Comparison of ENCODE assay signal across 19 cellular contexts in genomic region chr3:165070682-165071081, GRCh38. TPM values are rescaled to one million over a fixed set of nuclear protein-coding genes. Genes with fewer than 3 reads are reported as not detected.
"Had no signal": no experiment of that assay in that cellular context is flagged by ENCODE, and none has a peak within 500 bp of the region (broad histone marks: within the 10 kb centered on the region; RNA-seq: fewer than 3 reads in every experiment).

No MANE protein-coding gene starts in this region.

- H3K4me1 ChIP-seq: ascending aorta, colonic mucosa, pancreas, upper lobe of left lung had no signal

- DNase-seq: activated CD4-positive, alpha-beta T cell treated with anti-CD3 and anti-CD28 coated beads, Interleukin-2, amount 50 U/mL, for 4 hours; activated gamma-delta T cell; colonic mucosa; immature natural killer cell; kidney glomerular epithelial cell; mesenchymal stem cell; naive thymus-derived CD8-positive, alpha-beta T cell; pancreas; stimulated activated naive B cell treated with anti-CD40 and anti-IgM and Interleukin-4, amounts not matched to agents 10 μg/mL and 1 μg/mL and 100 μg/mL, for 72 hours; T-helper 17 cell; upper lobe of left lung; WERI-Rb-1 had no signal

- H3K36me3 ChIP-seq: ascending aorta, colonic mucosa, neutrophil, pancreas, thoracic aorta, upper lobe of left lung, WERI-Rb-1 had no signal

- H3K4me3 ChIP-seq: ascending aorta, colonic mucosa, pancreas, thoracic aorta, upper lobe of left lung had no signal

- H3K9me3 ChIP-seq: ascending aorta, colonic mucosa, neutrophil, pancreas, thoracic aorta, upper lobe of left lung had no signal

- H3K27ac ChIP-seq: ascending aorta, colonic mucosa, neutrophil, pancreas, thoracic aorta, upper lobe of left lung, WERI-Rb-1 had no signal

- H3K27me3 ChIP-seq: ascending aorta, colonic mucosa, neutrophil, upper lobe of left lung had no signal

RNA-seq across cellular contexts. Expression of gene SI, which starts 7.6 kb away (rescaled TPM):
- total RNA-seq: ascending aorta; frontal cortex; liver; naive thymus-derived CD8-positive, alpha-beta T cell; pancreas; pulmonary artery endothelial cell; sciatic nerve; T-helper 17 cell; thoracic aorta; upper lobe of left lung had no signal
- polyA plus RNA-seq: immature natural killer cell; liver; naive thymus-derived CD8-positive, alpha-beta T cell had no signal
